Comparison of ENCODE assay signal across 20 cellular contexts in the genomic region with DNA sequence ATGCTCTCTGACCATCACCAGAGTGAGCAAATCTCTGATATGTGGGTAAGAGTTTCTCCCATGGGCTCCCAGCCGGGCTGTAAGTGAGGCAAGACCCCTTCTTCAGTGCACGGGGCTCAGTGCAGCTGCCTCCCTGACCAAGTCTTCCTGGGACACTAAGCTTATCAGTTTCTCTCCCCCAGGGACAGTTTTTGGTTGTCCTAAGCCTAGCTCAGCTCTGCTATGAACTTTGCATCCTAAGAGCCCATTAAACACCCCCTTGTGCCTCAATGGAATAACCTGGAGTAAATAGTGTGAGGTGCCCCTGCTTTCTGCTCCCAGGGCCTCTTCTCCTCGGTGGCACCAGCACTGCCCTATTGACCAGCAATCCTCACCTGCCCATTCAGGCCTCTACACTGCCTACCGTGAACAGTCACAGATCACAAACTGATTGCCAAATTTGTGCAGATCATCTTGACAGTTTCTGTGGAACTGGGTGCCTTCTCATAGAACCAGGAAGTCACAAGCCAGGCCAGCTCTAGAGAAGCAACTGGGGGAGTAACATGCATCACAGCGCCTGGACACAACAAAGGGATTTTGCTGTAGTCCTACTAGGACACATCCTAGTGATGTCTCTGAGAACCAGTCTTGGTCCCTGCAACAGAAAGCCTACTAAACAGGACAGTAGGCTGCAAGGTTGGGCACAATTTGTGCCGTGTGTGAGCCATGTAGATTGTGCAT. TPM values are rescaled to one million over a fixed set of nuclear protein-coding genes. Genes with fewer than 3 reads are reported as not detected.
DNase-seq lines count a peak whose midpoint lies in the region; ATAC-seq and TF ChIP-seq lines count a peak whose summit lies in the region.
"Had no signal": no experiment of that assay in that cellular context is flagged by ENCODE, and none has a peak within 500 bp of the region (broad histone marks: within the 10 kb centered on the region; RNA-seq: fewer than 3 reads in every experiment).

No MANE protein-coding gene starts in this region.

- TF ChIP-seq CTCF in MM.1S (IDR thresholded peaks at IDR 0.05; ENCODE audit: low read length) (no peak), esophagus muscularis mucosa (IDR thresholded peaks at IDR 0.05) (no peak)

- 88% methylated on average over 4 of the region's 6 CpGs for WGBS in esophagus muscularis mucosa

- H3K36me3 Mint-ChIP-seq in stimulated activated memory B cell treated with anti-CD40 and anti-IgM and Interleukin-4, amounts not matched to agents 10 μg/mL and 1 μg/mL and 100 μg/mL, for 72 hours = no peaks in the 10 kb centered on the region

- H3K4me2 ChIP-seq in MM.1S (ENCODE audit: low read depth, low read length) = no peak overlapping the region

- no peak for TF ChIP-seq EP300 in esophagus muscularis mucosa (IDR thresholded peaks at IDR 0.05)

- peaks cover 22% of the 10 kb centered on the region for H3K27me3 Mint-ChIP-seq in stimulated activated memory B cell treated with anti-CD40 and anti-IgM and Interleukin-4, amounts not matched to agents 10 μg/mL and 1 μg/mL and 100 μg/mL, for 72 hours

- H3K79me2 ChIP-seq in MM.1S (ENCODE audit: low read length) = peaks cover 35% of the 10 kb centered on the region

- H3K4me3 ChIP-seq in MM.1S (ENCODE audit: low read length) = no peak overlapping the region
- H3K4me3 ChIP-seq in esophagus muscularis mucosa = no peak overlapping the region
- H3K4me3 ChIP-seq: GM12878, GM23248, Peyer's patch, SK-N-MC had no signal

- H3K9me3 Mint-ChIP-seq in stimulated activated memory B cell treated with anti-CD40 and anti-IgM and Interleukin-4, amounts not matched to agents 10 μg/mL and 1 μg/mL and 100 μg/mL, for 72 hours = peaks cover 5% of the 10 kb centered on the region
- H3K9me3 Mint-ChIP-seq: IgD-negative memory B cell had no signal

- H3K9me3 ChIP-seq in MM.1S (replicated peaks; ENCODE audit: insufficient read depth, low read length) (no peaks in the 10 kb centered on the region), esophagus muscularis mucosa (peaks cover 0 to 2% (median 0%) of the 10 kb centered on the region in 4 donors)
- H3K9me3 ChIP-seq: Peyer's patch had no signal

- intact Hi-C loops in esophagus muscularis mucosa (cut with DNase I) = no loop called here

- no peak overlapping the region for H2AFZ ChIP-seq in MM.1S (ENCODE audit: low read length)
- H2AFZ ChIP-seq: GM23248 had no signal

- no peak overlapping the region for H3K9ac ChIP-seq in MM.1S (ENCODE audit: low read length)
- H3K9ac ChIP-seq: GM23248 had no signal

- H3K4me3 Mint-ChIP-seq in stimulated activated memory B cell treated with anti-CD40 and anti-IgM and Interleukin-4, amounts not matched to agents 10 μg/mL and 1 μg/mL and 100 μg/mL, for 72 hours = no peak overlapping the region

- no peak for ATAC-seq in stimulated activated memory B cell treated with anti-CD40 and anti-IgM and Interleukin-4, amounts not matched to agents 10 μg/mL and 1 μg/mL and 100 μg/mL, for 72 hours
- ATAC-seq: GM12878, HCT116, Right ventricle myocardium inferior had no signal

- H3K4me1 ChIP-seq in MM.1S (ENCODE audit: low read length) (peaks cover 70% of the 10 kb centered on the region), esophagus muscularis mucosa (peaks cover 0 to 13% (median 10%) of the 10 kb centered on the region in 4 donors)

- peaks cover 62% of the 10 kb centered on the region for H3K4me1 Mint-ChIP-seq in stimulated activated memory B cell treated with anti-CD40 and anti-IgM and Interleukin-4, amounts not matched to agents 10 μg/mL and 1 μg/mL and 100 μg/mL, for 72 hours

- H3K9me2 ChIP-seq in MM.1S (replicated peaks; ENCODE audit: insufficient read depth, low read length) = no peaks in the 10 kb centered on the region

- peaks cover 49% of the 10 kb centered on the region for H3F3A ChIP-seq in MM.1S (ENCODE audit: insufficient read depth, low read length)

- H3K36me3 ChIP-seq in MM.1S (replicated peaks; ENCODE audit: insufficient read depth, low read length) = no peaks in the 10 kb centered on the region
- H3K36me3 ChIP-seq in esophagus muscularis mucosa = no peaks in the 10 kb centered on the region
- H3K36me3 ChIP-seq: Peyer's patch had no signal

- no peak for TF ChIP-seq POLR2A in esophagus muscularis mucosa (IDR thresholded peaks at IDR 0.05; ENCODE audit: low read depth)

- H3K27ac ChIP-seq in MM.1S (ENCODE audit: low read length) (peak overlapping the region; percentile 100; the same call in 1 of the 2 replicates), esophagus muscularis mucosa (replicated peaks in 1 of 4) (no peak overlapping the region)
- H3K27ac ChIP-seq: GM23248, HL-60, Peyer's patch, SK-N-MC had no signal

- H3K27me3 ChIP-seq in MM.1S (replicated peaks; ENCODE audit: insufficient read depth, low read length) = no peaks in the 10 kb centered on the region
- peaks cover 0 to 17% (median 2%) of the 10 kb centered on the region in 4 donors for H3K27me3 ChIP-seq in esophagus muscularis mucosa
- H3K27me3 ChIP-seq: Peyer's patch had no signal

- H4K20me1 ChIP-seq in MM.1S (ENCODE audit: insufficient read depth, low read length) = no peaks in the 10 kb centered on the region

- DNase-seq in activated effector memory CD4-positive, alpha-beta T cell treated with anti-CD3 and anti-CD28 coated beads, Interleukin-2, amount 50 U/mL, for 16 hours = peak; percentile 31
- DNase-seq in activated effector memory CD4-positive, alpha-beta T cell treated with Interleukin-2 at 50 U/mL for 16 hours = no peak
- no peak for DNase-seq in MM.1S
- DNase-seq in esophagus muscularis mucosa (ENCODE audit: extremely low spot score) = peak; percentile 70
- no peak for DNase-seq in A172 (ENCODE audit: low spot score)
- no peak for DNase-seq in NCI-H446 (lab: John Stamatoyannopoulos, UW)
- DNase-seq: AML-193, GDM1, GM23248, NCI-H1092 treated with DMSO at 0.1 percent for 48 hours, NCI-H2227 treated with DMSO at 0.1 percent for 48 hours, NCI-H524 treated with DMSO at 0.1 percent for 48 hours, Peyer's patch had no signal

- no peak overlapping the region for H3K27ac Mint-ChIP-seq in stimulated activated memory B cell treated with anti-CD40 and anti-IgM and Interleukin-4, amounts not matched to agents 10 μg/mL and 1 μg/mL and 100 μg/mL, for 72 hours
- H3K27ac Mint-ChIP-seq: IgD-negative memory B cell had no signal

RNA-seq across cellular contexts. Expression of a gene that starts 19.5 kb away (rescaled TPM):
- total RNA-seq in esophagus muscularis mucosa = 1 to 10 TPM in 1 of 4 donors, under 1 TPM in 2, not detected in 1; 0.39 to 1.3 (median 0.80) TPM
- not detected in 2 replicates for total RNA-seq in A172 (2014; rRNA removed; shearing (Covaris generic))
- total RNA-seq: GM12878, GM23248, Right ventricle myocardium inferior had no signal

Comparison
In these comparisons a context has a peak if more than half of its experiments do, and no peak if none do; other contexts are left out.
1. DNase-seq: peak in activated effector memory CD4-positive, alpha-beta T cell treated with anti-CD3 and anti-CD28 coated beads, Interleukin-2, amount 50 U/mL, for 16 hours (single experiment) and esophagus muscularis mucosa (single experiment); none in activated effector memory CD4-positive, alpha-beta T cell treated with Interleukin-2 at 50 U/mL for 16 hours (single experiment), MM.1S (single experiment), A172 (single experiment) and NCI-H446 (0 of 2).